Comparison of ENCODE assay signal across 2 cellular contexts in genomic region chr3:70097084-70097483, GRCh38.
TF ChIP-seq lines count a peak whose summit lies in the region.

No MANE protein-coding gene starts in this region.

TF ChIP-seq in GM23338, 12 proteins besides CTCF, POLR2A, EP300 and RAD21 (continued from another document):
- TF ChIP-seq ETS1 (IDR thresholded peaks at IDR 0.05) (no peak), POLR2AphosphoS5 (IDR thresholded peaks at IDR 0.05; ENCODE audit: low read depth) (no peak), ZNF331 (CRISPR knock-in tag; IDR thresholded peaks at IDR 0.05; ENCODE audit: low read depth) (no peak), EZH2 (IDR thresholded peaks at IDR 0.05; ENCODE audit: low read depth, unreplicated experiment) (no peak), NANOG (IDR thresholded peaks at IDR 0.05; ENCODE audit: borderline replicate concordance) (no peak), ZNF114 (CRISPR knock-in tag; IDR thresholded peaks at IDR 0.05) (no peak), JUNB (IDR thresholded peaks at IDR 0.05; ENCODE audit: unreplicated experiment) (no peak), ZNF462 (CRISPR knock-in tag; IDR thresholded peaks at IDR 0.05) (no peak), REST (IDR thresholded peaks at IDR 0.05; ENCODE audit: unreplicated experiment) (no peak), EZH2phosphoT487 (IDR thresholded peaks at IDR 0.05; ENCODE audit: unreplicated experiment) (no peak)
TF ChIP-seq in GM23338: peak in this region for 0.

TF ChIP-seq in H1, 55 proteins besides CTCF, POLR2A, EP300 and RAD21 (continued from another document):
- TF ChIP-seq ATF3 (IDR thresholded peaks at IDR 0.05; ENCODE audit: insufficient read depth, low read depth, low read length) (no peak), CEBPB (IDR thresholded peaks at IDR 0.05; ENCODE audit: low read depth, low read length) (no peak), NRF1 (IDR thresholded peaks at IDR 0.05; ENCODE audit: low read depth, low read length) (no peak), CBX8 (IDR thresholded peaks at IDR 0.05; ENCODE audit: borderline replicate concordance, low read depth, low read length) (no peak)
